Comparison of ENCODE assay signal across 19 cellular contexts in the genomic region with DNA sequence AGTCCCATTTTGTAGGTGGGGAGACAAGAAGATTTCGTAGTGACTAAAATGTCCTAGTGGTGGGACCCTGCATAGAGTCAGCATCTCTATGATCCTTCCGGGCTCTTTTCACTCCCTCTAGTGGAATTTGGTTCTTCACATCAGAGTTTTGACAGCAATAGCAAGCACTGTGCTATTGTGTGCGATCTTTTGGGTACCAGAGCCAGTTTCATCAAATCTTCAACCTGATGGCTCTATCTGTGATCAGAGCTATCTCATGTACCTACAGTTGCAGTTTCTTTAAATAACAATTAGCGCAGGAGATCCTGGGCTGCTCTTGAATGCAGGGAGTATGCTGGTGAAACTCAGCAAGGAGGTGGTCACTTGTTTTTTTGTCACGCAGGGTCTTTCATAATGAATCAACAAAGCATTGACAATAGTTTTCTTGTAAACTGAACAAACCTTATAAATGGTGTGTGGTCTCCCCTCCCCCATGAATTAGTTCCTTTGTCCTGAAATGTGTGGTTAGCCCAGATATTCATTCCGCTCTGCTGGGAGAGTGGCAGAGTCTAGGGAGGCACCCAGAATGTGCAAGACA.
DNase-seq lines count a peak whose midpoint lies in the region; ATAC-seq, FAIRE-seq and TF ChIP-seq lines count a peak whose summit lies in the region.
"Had no signal": no experiment of that assay in that cellular context is flagged by ENCODE, and none has a peak within 500 bp of the region (broad histone marks: within the 10 kb centered on the region; RNA-seq: fewer than 3 reads in every experiment).

No MANE protein-coding gene starts in this region.

- no peak overlapping the region for H3K4me3 ChIP-seq in GM06990 (replicated peaks; ENCODE audit: low read depth, low read length)
- H3K4me3 ChIP-seq: Peyer's patch, right atrium auricular region, thyroid gland had no signal

- peaks cover 5 to 14% of the 10 kb centered on the region in 2 donors for H3K9me3 Mint-ChIP-seq in effector memory CD8-positive, alpha-beta T cell

- DNase-seq in GM06990 (ENCODE audit: extremely low read depth, insufficient read length), result no peak
- DNase-seq in RPMI7951 (ENCODE audit: low read depth), result peak; percentile 38
- DNase-seq in frontal cortex (ENCODE audit: low spot score in 2 of 2), result no peak
- DNase-seq in occipital lobe (lab: John Stamatoyannopoulos, UW), result peak; percentile 27
- DNase-seq in effector memory CD8-positive, alpha-beta T cell, result no peak
- no peak for DNase-seq in NCI-H510A treated with DMSO at 0.1 percent for 48 hours (lab: John Stamatoyannopoulos, UW)
- DNase-seq in NOMO-1 (lab: John Stamatoyannopoulos, UW; ENCODE audit: unreplicated experiment in 2 of 2), result no peak
- DNase-seq: activated CD4-positive, alpha-beta T cell treated with anti-CD3 and anti-CD28 coated beads for 36 hours; activated naive CD8-positive, alpha-beta T cell treated with anti-CD3 and anti-CD28 coated beads, Interleukin-2, amount 10 ng/mL, durations not matched to agents 7 days and 5 days; dermis blood vessel endothelial cell; erythroblast; left ventricle myocardium superior; NCI-H1417 treated with DMSO at 0.1 percent for 48 hours; NCI-H2171; Peyer's patch; thyroid gland had no signal

- H3K4me1 Mint-ChIP-seq in effector memory CD8-positive, alpha-beta T cell (ENCODE audit: low read depth in 2 of 2), result no peaks in the 10 kb centered on the region
- H3K4me1 Mint-ChIP-seq: activated CD4-positive, alpha-beta T cell treated with anti-CD3 and anti-CD28 coated beads for 36 hours; activated naive CD8-positive, alpha-beta T cell treated with anti-CD3 and anti-CD28 coated beads, Interleukin-2, amount 10 ng/mL, durations not matched to agents 7 days and 5 days had no signal

- no peak for ATAC-seq in effector memory CD8-positive, alpha-beta T cell (replicated peaks)
- ATAC-seq in GM18868 (IDR thresholded peaks at IDR 0.05; ENCODE audit: unreplicated experiment), result no peak
- ATAC-seq: activated CD4-positive, alpha-beta T cell treated with anti-CD3 and anti-CD28 coated beads for 36 hours; left ventricle myocardium superior had no signal

- TF ChIP-seq CTCF in GM06990 (IDR thresholded peaks at IDR 0.05; ENCODE audit: insufficient read depth, low read length, poor library complexity, severe bottlenecking), result peak; percentile 23

- no peaks in the 10 kb centered on the region for H3K27me3 Mint-ChIP-seq in effector memory CD8-positive, alpha-beta T cell
- H3K27me3 Mint-ChIP-seq: activated CD4-positive, alpha-beta T cell treated with anti-CD3 and anti-CD28 coated beads for 36 hours; activated naive CD8-positive, alpha-beta T cell treated with anti-CD3 and anti-CD28 coated beads, Interleukin-2, amount 10 ng/mL, durations not matched to agents 7 days and 5 days had no signal

- H3K36me3 ChIP-seq in GM06990 (ENCODE audit: control insufficient read depth, insufficient read depth, low read length), result no peaks in the 10 kb centered on the region
- H3K36me3 ChIP-seq: Peyer's patch, right atrium auricular region, thyroid gland had no signal

- no peak overlapping the region for H3K4me3 Mint-ChIP-seq in effector memory CD8-positive, alpha-beta T cell
- H3K4me3 Mint-ChIP-seq: activated CD4-positive, alpha-beta T cell treated with anti-CD3 and anti-CD28 coated beads for 36 hours; activated naive CD8-positive, alpha-beta T cell treated with anti-CD3 and anti-CD28 coated beads, Interleukin-2, amount 10 ng/mL, durations not matched to agents 7 days and 5 days had no signal

- peak; percentile 64 for FAIRE-seq in frontal cortex (lab: Jason Lieb, UNC)
- FAIRE-seq: bronchial epithelial cell had no signal

- no peak overlapping the region for H3K27ac Mint-ChIP-seq in effector memory CD8-positive, alpha-beta T cell
- H3K27ac Mint-ChIP-seq: activated CD4-positive, alpha-beta T cell treated with anti-CD3 and anti-CD28 coated beads for 36 hours; activated naive CD8-positive, alpha-beta T cell treated with anti-CD3 and anti-CD28 coated beads, Interleukin-2, amount 10 ng/mL, durations not matched to agents 7 days and 5 days had no signal

- no peaks in the 10 kb centered on the region for H3K27me3 ChIP-seq in GM06990 (replicated peaks; ENCODE audit: control insufficient read depth, insufficient read depth, low read length)
- H3K27me3 ChIP-seq: Peyer's patch, right atrium auricular region, thyroid gland had no signal

- no peaks in the 10 kb centered on the region for H3K36me3 Mint-ChIP-seq in effector memory CD8-positive, alpha-beta T cell (ENCODE audit: insufficient read depth)
- H3K36me3 Mint-ChIP-seq: activated naive CD8-positive, alpha-beta T cell treated with anti-CD3 and anti-CD28 coated beads, Interleukin-2, amount 10 ng/mL, durations not matched to agents 7 days and 5 days had no signal

Comparison
In these comparisons a context has a peak if more than half of its experiments do, and no peak if none do; other contexts are left out.
1. DNase-seq: peak in RPMI7951 (single experiment) and occipital lobe (single experiment); none in GM06990 (single experiment), frontal cortex (0 of 2), effector memory CD8-positive, alpha-beta T cell (0 of 3), NCI-H510A treated with DMSO at 0.1 percent for 48 hours (single experiment) and NOMO-1 (0 of 2).